ENCODE assay signal across 14 cellular contexts in genomic region chr19:4134351-4134750, GRCh38. TPM values are rescaled to one million over a fixed set of nuclear protein-coding genes. Genes with fewer than 3 reads are reported as not detected.
"Had no signal": no experiment of that assay in that cellular context is flagged by ENCODE, and none has a peak within 500 bp of the region (broad histone marks: within the 10 kb centered on the region; RNA-seq: fewer than 3 reads in every experiment).

No MANE protein-coding gene starts in this region.

- H3K9me3 ChIP-seq: esophagus muscularis mucosa, ovary, upper lobe of left lung had no signal

- DNase-seq: activated CD4-positive, alpha-beta T cell treated with anti-CD3 and anti-CD28 coated beads, Interleukin-2, amount 50 U/mL, for 48 hours; activated gamma-delta T cell treated with Interleukin-2 at 50 U/mL for 16 hours; activated naive CD8-positive, alpha-beta T cell treated with anti-CD3 and anti-CD28 coated beads, Interleukin-2, amount 10 ng/mL, durations not matched to agents 7 days and 5 days; activated T-cell treated with anti-CD3 and anti-CD28 coated beads, Interleukin-2, amount 50 U/mL, for 48 hours; aorta; islet precursor cell; mesendoderm; ovary; stimulated activated CD4-positive, alpha-beta T cell treated with anti-CD3 and anti-CD28 coated beads, Interleukin-12 subunit alpha, Interleukin-12 subunit beta, amount 100 ng/mL, for 4 hours; upper lobe of left lung had no signal

- H3K4me3 ChIP-seq: esophagus muscularis mucosa, ovary, upper lobe of left lung had no signal

- H3K4me1 ChIP-seq: upper lobe of left lung had no signal

- H3K27me3 ChIP-seq: ovary, upper lobe of left lung had no signal

- FAIRE-seq: frontal cortex had no signal

- H3K27ac ChIP-seq: ovary, upper lobe of left lung had no signal

- H3K36me3 ChIP-seq: esophagus muscularis mucosa, ovary, upper lobe of left lung had no signal

- ATAC-seq: activated CD4-positive, CD25-positive, alpha-beta regulatory T cell treated with anti-CD3 and anti-CD28 coated beads, Interleukin-2, amount 50 U/mL, for 24 hours had no signal

RNA-seq across cellular contexts. Expression of gene CREB3L3, which starts 19.1 kb away (rescaled TPM):
- total RNA-seq: activated naive CD8-positive, alpha-beta T cell treated with anti-CD3 and anti-CD28 coated beads, Interleukin-2, amount 10 ng/mL, durations not matched to agents 7 days and 5 days; aorta; esophagus muscularis mucosa; frontal cortex; temporal lobe had no signal
